ENCODE assay signal across 14 cellular contexts in genomic region chr19:36668646-36669045, GRCh38. TPM values are rescaled to one million over a fixed set of nuclear protein-coding genes. Genes with fewer than 3 reads are reported as not detected.
DNase-seq lines count a peak whose midpoint lies in the region; ATAC-seq and TF ChIP-seq lines count a peak whose summit lies in the region.
"Had no signal": no experiment of that assay in that cellular context is flagged by ENCODE, and none has a peak within 500 bp of the region (broad histone marks: within the 10 kb centered on the region; RNA-seq: fewer than 3 reads in every experiment).

No MANE protein-coding gene starts in this region.

- H3K4me3 ChIP-seq in SK-N-SH (ENCODE audit: low read depth in 2 of 2, low read length in 1 of 2) (no peak overlapping the region; a peak in 2 of 4 replicates), neural cell (ENCODE audit: low read length) (peak overlapping the region; percentile 75), BE2C (ENCODE audit: low read depth, low read length) (no peak overlapping the region)
- H3K4me3 ChIP-seq: K562 had no signal

- H2AFZ ChIP-seq in SK-N-SH (ENCODE audit: low read depth) (no peak overlapping the region), neural cell (ENCODE audit: low read depth, low read length) (no peak overlapping the region)

- H3K4me1 ChIP-seq in SK-N-SH (ENCODE audit: control insufficient read depth in 1 of 2, insufficient read depth in 2 of 2, low read depth in 1 of 2, low read length in 1 of 2) (peaks cover 0 to 6% of the 10 kb centered on the region in 2 experiments; a peak in 1 of 4 replicates), BE2C (no peaks in the 10 kb centered on the region)
- H3K4me1 ChIP-seq: testis had no signal

- no peaks in the 10 kb centered on the region for H4K20me1 ChIP-seq in SK-N-SH (ENCODE audit: insufficient read depth)
- H4K20me1 ChIP-seq in neural cell (ENCODE audit: insufficient read depth), result no peaks in the 10 kb centered on the region

- TF ChIP-seq CTCF in SK-N-SH (IDR thresholded peaks at IDR 0.05) (no peak), HFFc6 (IDR thresholded peaks at IDR 0.05) (no peak), brain (conservative IDR thresholded peaks at IDR 0.05) (no peak), neural cell (IDR thresholded peaks at IDR 0.05; ENCODE audit: poor library complexity, severe bottlenecking) (no peak), BE2C (IDR thresholded peaks at IDR 0.05; ENCODE audit: low read depth, low read length) (no peak)

- H3K9ac ChIP-seq in SK-N-SH (no peak overlapping the region), neural cell (ENCODE audit: low read length) (no peak overlapping the region)

- ATAC-seq in SK-N-SH treated with all-trans-retinoic acid at 6 μM for 48 hours (no peak), HG02678 (IDR thresholded peaks at IDR 0.05; ENCODE audit: unreplicated experiment) (no peak)
- ATAC-seq: K562 had no signal

- H3K27me3 ChIP-seq in SK-N-SH (ENCODE audit: insufficient read depth) (no peaks in the 10 kb centered on the region), neural cell (ENCODE audit: insufficient read depth, low read depth, low read length) (no peaks in the 10 kb centered on the region), BE2C (no peaks in the 10 kb centered on the region)
- H3K27me3 ChIP-seq: testis had no signal

- no peak overlapping the region for H3K27ac ChIP-seq in SK-N-SH (ENCODE audit: low read depth in 2 of 2, low read length in 1 of 2)
- no peak overlapping the region for H3K27ac ChIP-seq in neural cell (ENCODE audit: low read length)
- H3K27ac ChIP-seq: testis had no signal

- H3K79me2 ChIP-seq in SK-N-SH (ENCODE audit: insufficient read depth) (peaks cover 48% of the 10 kb centered on the region), neural cell (replicated peaks; ENCODE audit: insufficient read depth, low read length) (peaks cover 21% of the 10 kb centered on the region)

- WGBS in SK-N-SH (ENCODE audit: low lambda C conversion rate), result 75% methylated on average over 2 of the region's 2 CpGs

- H3K4me3 Mint-ChIP-seq in HFFc6, result peak overlapping the region; percentile 8
- peak overlapping the region; percentile 64 to 100 (median 68) for H3K4me3 Mint-ChIP-seq in brain

- CTCF ChIA-PET in SK-N-SH (lab: Yijun Ruan, JAX), result no interaction called here

- POLR2A ChIA-PET in SK-N-SH (lab: Yijun Ruan, JAX), result no interaction called here

- H3K27ac Mint-ChIP-seq in HFFc6, result no peak overlapping the region
- H3K27ac Mint-ChIP-seq in brain, result peak overlapping the region in 4 of 5 experiments; percentile 1 to 26 (median 16)

- H3K9me3 Mint-ChIP-seq in HFFc6 (peaks cover 64% of the 10 kb centered on the region), brain (peaks cover 49 to 84% (median 74%) of the 10 kb centered on the region in 5 experiments)

- TF ChIP-seq RAD21 in SK-N-SH (IDR thresholded peaks at IDR 0.05; ENCODE audit: low read length), result no peak
- no peak for TF ChIP-seq RAD21 in neural cell (conservative IDR thresholded peaks at IDR 0.05)

- H3K9me2 ChIP-seq in SK-N-SH (no peaks in the 10 kb centered on the region), neural cell (ENCODE audit: insufficient read depth, low read length) (no peaks in the 10 kb centered on the region)

- H3K9me3 ChIP-seq in SK-N-SH (peaks cover 10% of the 10 kb centered on the region; the same call in 1 of the 2 replicates), neural cell (ENCODE audit: low read length) (peaks cover 25% of the 10 kb centered on the region), BE2C (no peaks in the 10 kb centered on the region)
- H3K9me3 ChIP-seq: testis had no signal

- peak overlapping the region; percentile 19; the same call in 1 of the 2 replicates for H3K4me2 ChIP-seq in SK-N-SH
- H3K4me2 ChIP-seq in neural cell (ENCODE audit: low read length), result no peak overlapping the region

- TF ChIP-seq EP300 in SK-N-SH (IDR thresholded peaks at IDR 0.05; ENCODE audit: borderline replicate concordance in 1 of 2, low read depth in 1 of 2, low read length in 1 of 2), result no peak
- no peak for TF ChIP-seq EP300 in neural cell (conservative IDR thresholded peaks at IDR 0.05; ENCODE audit: poor library complexity, severe bottlenecking)

- H3K36me3 ChIP-seq in SK-N-SH (replicated peaks in 1 of 2; ENCODE audit: control insufficient read depth in 1 of 2, insufficient read depth in 2 of 2, low read length in 1 of 2) (peaks cover 5 to 20% of the 10 kb centered on the region in 2 experiments), neural cell (ENCODE audit: insufficient read depth, low read length) (peaks cover 10% of the 10 kb centered on the region), BE2C (no peaks in the 10 kb centered on the region; the same call in 1 of the 2 replicates)

- H3K4me1 Mint-ChIP-seq in HFFc6 (ENCODE audit: low read depth) (peaks cover 26% of the 10 kb centered on the region), brain (peaks cover 49% of the 10 kb centered on the region)

- no peak for DNase-seq in SK-N-SH
- no peak for DNase-seq in HFFc6
- DNase-seq in BE2C, result no peak
- DNase-seq in NCI-H2227 (lab: John Stamatoyannopoulos, UW; ENCODE audit: unreplicated experiment), result no peak
- DNase-seq: 8988T, kidney glomerular epithelial cell, NCI-H1436, NCI-H524 treated with DMSO at 0.1 percent for 48 hours, testis had no signal

- H3K36me3 Mint-ChIP-seq in HFFc6 (ENCODE audit: low read depth), result peaks cover 70% of the 10 kb centered on the region
- peaks cover 89% of the 10 kb centered on the region for H3K36me3 Mint-ChIP-seq in brain

- H3F3A ChIP-seq in SK-N-SH (replicated peaks; ENCODE audit: insufficient read depth), result peaks cover 5% of the 10 kb centered on the region
- no peaks in the 10 kb centered on the region for H3F3A ChIP-seq in neural cell (ENCODE audit: insufficient read depth, low read length, poor library complexity, severe bottlenecking)

- peaks cover 5% of the 10 kb centered on the region for H3K27me3 Mint-ChIP-seq in HFFc6 (ENCODE audit: insufficient read depth)
- H3K27me3 Mint-ChIP-seq in brain, result peaks cover 9% of the 10 kb centered on the region

TF ChIP-seq in SK-N-SH, 30 proteins besides CTCF, POLR2A, EP300 and RAD21 (continues in another document):
- TF ChIP-seq MEF2A (IDR thresholded peaks at IDR 0.05; ENCODE audit: borderline replicate concordance, low read depth), result no peak
- TF ChIP-seq TAF1 (IDR thresholded peaks at IDR 0.05; ENCODE audit: borderline replicate concordance, low read depth, low read length), result no peak
- TF ChIP-seq RXRA (IDR thresholded peaks at IDR 0.05; ENCODE audit: borderline replicate concordance, low read depth), result no peak

TF ChIP-seq in SK-N-SH treated with all-trans-retinoic acid at 6 μM for 48 hours, 23 proteins besides CTCF, POLR2A, EP300 and RAD21 (continues in another document):
- TF ChIP-seq PPARA (CRISPR knock-in tag; IDR thresholded peaks at IDR 0.05; ENCODE audit: borderline replicate concordance) (no peak), ZFP3 (CRISPR knock-in tag; IDR thresholded peaks at IDR 0.05) (no peak), RARB (CRISPR knock-in tag; IDR thresholded peaks at IDR 0.05) (no peak), POU6F1 (CRISPR knock-in tag; IDR thresholded peaks at IDR 0.05; ENCODE audit: borderline replicate concordance, low read depth) (no peak)

TF ChIP-seq in neural cell, 6 proteins besides CTCF, POLR2A, EP300 and RAD21 (continues in another document):
- TF ChIP-seq POLR2AphosphoS5 (IDR thresholded peaks at IDR 0.05) (no peak), MXI1 (conservative IDR thresholded peaks at IDR 0.05; ENCODE audit: poor library complexity, severe bottlenecking) (no peak), SMC3 (conservative IDR thresholded peaks at IDR 0.05; ENCODE audit: poor library complexity) (no peak), TAF1 (IDR thresholded peaks at IDR 0.05; ENCODE audit: low read depth) (no peak), EZH2 (IDR thresholded peaks at IDR 0.05; ENCODE audit: borderline replicate concordance, insufficient read depth, low read length, poor library complexity, severe bottlenecking) (no peak)

RNA-seq across cellular contexts. Expression of gene ZNF461, which starts 2.0 kb away (rescaled TPM):
- polyA plus RNA-seq in SK-N-SH (2012; rRNA removed) (2.8 and 5.1 TPM in 2 replicates), brain (ENCODE audit: insufficient read depth, low read depth, low replicate concordance) (3.6 TPM), neural cell (28.1 and 32.4 TPM in 2 replicates)
- 2.8 and 3.5 TPM in 2 replicates for polyA plus RNA-seq in SK-N-SH (2012; cell fraction: cytosol; rRNA removed)
- polyA plus RNA-seq in SK-N-SH (2012; cell fraction: nucleus; rRNA removed), result 7.9 and 15.2 TPM in 2 replicates
- total RNA-seq in HFFc6 (2021; fragmentation: NEBNext Ultra II Directional; extraction: Animal tissue kit (Norgen Biotek cat#: 25700)), result 1 to 10 TPM; 4.6 to 6.9 (median 6.5) TPM
- polyA minus RNA-seq in neural cell, result 38.2 and 47.9 TPM in 2 replicates
- polyA plus RNA-seq in BE2C (2012; ENCODE audit: insufficient read depth, insufficient read length, low read depth), result 10.1 TPM

RNA-seq across cellular contexts. Expression of gene ZNF567, which starts 18.8 kb away (rescaled TPM):
- polyA plus RNA-seq in SK-N-SH (2012; rRNA removed) (4.1 and 4.5 TPM in 2 replicates), brain (ENCODE audit: insufficient read depth, low read depth, low replicate concordance) (2.3 TPM), neural cell (18.4 and 20.8 TPM in 2 replicates)
- 3.9 and 4.8 TPM in 2 replicates for polyA plus RNA-seq in SK-N-SH (2012; cell fraction: cytosol; rRNA removed)
- 3.4 and 8.4 TPM in 2 replicates for polyA plus RNA-seq in SK-N-SH (2012; cell fraction: nucleus; rRNA removed)
- total RNA-seq in HFFc6 (2021; fragmentation: NEBNext Ultra II Directional; extraction: Animal tissue kit (Norgen Biotek cat#: 25700)), result 1 to 10 TPM; 2.9 to 5.8 (median 4.2) TPM
- 27.6 and 30.2 TPM in 2 replicates for polyA minus RNA-seq in neural cell
- 5.9 TPM for polyA plus RNA-seq in BE2C (2012; ENCODE audit: insufficient read depth, insufficient read length, low read depth)
